Comparison of ENCODE assay signal across 8 cellular contexts in the genomic region with DNA sequence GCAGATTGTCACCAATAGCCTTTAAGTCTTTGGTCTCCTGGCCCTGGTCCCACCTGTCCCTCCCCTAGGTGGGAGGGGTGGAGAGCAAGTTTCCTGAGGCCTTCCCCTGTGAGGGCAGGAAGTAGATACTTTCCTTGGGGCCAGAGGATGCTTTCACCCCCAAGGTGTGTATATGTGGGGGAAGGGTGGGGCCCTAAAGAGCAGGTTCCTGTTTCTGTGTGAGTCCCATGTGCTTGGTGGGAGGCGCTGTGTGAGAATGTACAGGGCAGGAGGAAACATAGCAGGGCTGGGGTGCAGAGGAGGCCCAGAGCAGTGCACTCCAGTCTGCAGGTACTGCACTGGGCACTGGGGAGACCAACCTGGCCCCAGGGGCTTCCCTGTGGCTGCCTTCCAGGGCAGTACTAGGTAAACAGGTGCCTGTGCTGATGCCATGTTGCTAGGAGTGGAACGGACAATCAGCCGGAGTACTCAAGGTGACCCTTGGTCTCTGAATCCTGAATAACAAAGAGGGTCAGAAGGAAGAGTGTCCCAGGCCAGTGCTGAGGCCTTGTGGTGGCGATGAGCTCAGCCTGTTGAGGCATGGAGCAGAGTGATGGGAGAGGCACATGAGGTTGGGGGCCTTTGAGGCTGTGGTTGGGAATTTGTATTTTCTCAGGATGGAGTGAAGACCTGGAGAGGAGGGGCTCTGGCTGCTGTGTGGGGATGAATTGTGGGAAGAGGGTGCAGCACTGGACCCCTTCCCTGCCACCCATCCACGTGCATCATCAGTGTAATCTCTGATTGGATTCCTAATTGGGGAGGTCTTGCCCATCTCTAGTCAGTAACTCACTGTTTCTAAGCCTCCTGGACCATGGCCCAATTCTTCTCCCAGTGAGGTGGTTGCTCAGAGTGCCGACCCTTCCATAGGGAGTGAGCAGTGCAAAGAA. TPM values are rescaled to one million over a fixed set of nuclear protein-coding genes. Genes with fewer than 3 reads are reported as not detected.
A peak's percentile ranks its signal among the peaks of the same experiment; 100 is the strongest.
DNase-seq lines count a peak whose midpoint lies in the region; TF ChIP-seq lines count a peak whose summit lies in the region.
"Had no signal": no experiment of that assay in that cellular context is flagged by ENCODE, and none has a peak within 500 bp of the region (broad histone marks: within the 10 kb centered on the region; RNA-seq: fewer than 3 reads in every experiment).

No MANE protein-coding gene starts in this region.

- TF ChIP-seq EP300 in esophagus muscularis mucosa (IDR thresholded peaks at IDR 0.05): no peak

- TF ChIP-seq CTCF in esophagus muscularis mucosa (IDR thresholded peaks at IDR 0.05): no peak

- 81% methylated on average over 5 of the region's 6 CpGs for WGBS in esophagus muscularis mucosa

- intact Hi-C loops in esophagus muscularis mucosa (cut with DNase I): loop anchor here (5.0 kb wide), 1 partner anchor 142 kb away; no protein-coding TSS in a partner anchor
- intact Hi-C loops in posterior cingulate gyrus (cut with DNase I): loop anchor here (10.0 kb wide), 1 partner anchor 89 kb away; a partner anchor contains a TSS

- peak; percentile 35 to 49 for DNase-seq in activated CD4-positive, alpha-beta T cell treated with anti-CD3 and anti-CD28 coated beads for 4 hours
- no peak for DNase-seq in esophagus muscularis mucosa (ENCODE audit: extremely low spot score)
- DNase-seq in NCI-H1105 (lab: John Stamatoyannopoulos, UW): no peak
- DNase-seq in NCI-H748 treated with DMSO at 0.1 percent for 48 hours (lab: John Stamatoyannopoulos, UW): no peak
- DNase-seq in posterior cingulate gyrus: no peak

- peak overlapping the region; percentile 5; the same call in 1 of the 2 replicates for H3K4me3 ChIP-seq in HUES6 (ENCODE audit: low read depth, low read length)
- peak overlapping the region; percentile 27 to 98 (median 62) for H3K4me3 ChIP-seq in esophagus muscularis mucosa
- H3K4me3 ChIP-seq in rectal smooth muscle tissue (ENCODE audit: low read length): peak overlapping the region; percentile 1

- H3K9me3 ChIP-seq in HUES6 (ENCODE audit: control insufficient read depth, insufficient read depth, low read depth, low read length) (no peaks in the 10 kb centered on the region), esophagus muscularis mucosa (no peaks in the 10 kb centered on the region)

- H3K27ac ChIP-seq in HUES6 (ENCODE audit: low read depth, low read length) (no peak overlapping the region), esophagus muscularis mucosa (replicated peaks in 1 of 4) (peak overlapping the region; percentile 78 to 99 (median 96)), rectal smooth muscle tissue (ENCODE audit: low read depth, low read length) (peak overlapping the region; percentile 71)

- H3K36me3 ChIP-seq in HUES6 (ENCODE audit: control insufficient read depth, insufficient read depth, low read length): peaks cover 68% of the 10 kb centered on the region
- H3K36me3 ChIP-seq in esophagus muscularis mucosa: peaks cover 10 to 49% (median 40%) of the 10 kb centered on the region in 4 donors
- peaks cover 23% of the 10 kb centered on the region for H3K36me3 ChIP-seq in rectal smooth muscle tissue (ENCODE audit: control insufficient read depth, insufficient read depth, low read length)

- H3K9ac ChIP-seq in HUES6 (ENCODE audit: low read length): no peak overlapping the region
- H3K9ac ChIP-seq in rectal smooth muscle tissue (ENCODE audit: low read length): no peak overlapping the region

- no peak for TF ChIP-seq POLR2A in esophagus muscularis mucosa (IDR thresholded peaks at IDR 0.05; ENCODE audit: low read depth)

- H3K4me1 ChIP-seq in HUES6 (ENCODE audit: control insufficient read depth, insufficient read depth, low read length) (peaks cover 71% of the 10 kb centered on the region), esophagus muscularis mucosa (peaks cover 89 to 93% (median 92%) of the 10 kb centered on the region in 4 donors), rectal smooth muscle tissue (ENCODE audit: control insufficient read depth, insufficient read depth, low read length) (peaks cover 45% of the 10 kb centered on the region)

- no peaks in the 10 kb centered on the region for H3K27me3 ChIP-seq in HUES6 (ENCODE audit: control insufficient read depth, insufficient read depth, low read length)
- H3K27me3 ChIP-seq in esophagus muscularis mucosa: no peaks in the 10 kb centered on the region
- no peaks in the 10 kb centered on the region for H3K27me3 ChIP-seq in rectal smooth muscle tissue (ENCODE audit: control insufficient read depth, insufficient read depth, low read length)

RNA-seq across cellular contexts. Expression of a gene that starts 5.1 kb away (rescaled TPM):
- total RNA-seq in esophagus muscularis mucosa: 100 to 1,000 TPM in 2 of 4 donors, 10 to 100 TPM in 2; 93.1 to 131 (median 101) TPM

RNA-seq across cellular contexts. Expression of a gene that starts 26.1 kb away (rescaled TPM):
- total RNA-seq in esophagus muscularis mucosa: 10 to 100 TPM; 22.9 to 26.6 (median 23.2) TPM

RNA-seq across cellular contexts. Expression of a gene that starts 28.8 kb away (rescaled TPM):
- total RNA-seq in esophagus muscularis mucosa: 1 to 10 TPM; 2.1 to 4.1 (median 2.7) TPM

RNA-seq across cellular contexts. Expression of a gene that starts 46.1 kb away (rescaled TPM):
- total RNA-seq in esophagus muscularis mucosa: not detected
- total RNA-seq: T-helper 2 cell treated with Interferon-gamma antibody and Interleukin-4, amounts not matched to agents 100 ng/mL and 5 ng/mL, for 36 hours had no signal

RNA-seq across cellular contexts. Expression of a gene that starts 53.1 kb away (rescaled TPM):
- 10 to 100 TPM; 47.3 to 69.1 (median 57.6) TPM for total RNA-seq in esophagus muscularis mucosa

Comparison
In these comparisons a context has a peak if more than half of its experiments do, and no peak if none do; other contexts are left out.
1. H3K4me3 ChIP-seq: peak in every context shown above with its lines; median percentile 62 in esophagus muscularis mucosa; 5 in HUES6; 1 in rectal smooth muscle tissue.
2. DNase-seq: peak in activated CD4-positive, alpha-beta T cell treated with anti-CD3 and anti-CD28 coated beads for 4 hours (2 of 2); none in esophagus muscularis mucosa (single experiment), NCI-H1105 (single experiment), NCI-H748 treated with DMSO at 0.1 percent for 48 hours (single experiment) and posterior cingulate gyrus (0 of 10).